Comparison of ENCODE assay signal across 8 cellular contexts in genomic region chr10:1056326-1057105, GRCh38. TPM values are rescaled to one million over a fixed set of nuclear protein-coding genes. Genes with fewer than 3 reads are reported as not detected.
DNase-seq lines count a peak whose midpoint lies in the region; ATAC-seq and TF ChIP-seq lines count a peak whose summit lies in the region.

Gene WDR37, plus strand, starts transcription at chr10:1056385. Its CDS starts 15,771 bp downstream, at chr10:1072156.

- CTCF ChIA-PET in IMR-90 (lab: Yijun Ruan, JAX) = no interaction called here

- no peak within 1 kb of the TSS for H2BK20ac ChIP-seq in IMR-90 (ENCODE audit: low read depth, low read length)

- peak within 1 kb of the TSS; percentile 81 for H4K91ac ChIP-seq in IMR-90 (ENCODE audit: insufficient read depth, low read depth, low read length)

- H3K9me3 ChIP-seq in IMR-90 (ENCODE audit: control insufficient read depth, insufficient read depth, low read length) (no peaks in the 10 kb centered on the region), RWPE2 (ENCODE audit: severe bottlenecking) (no peaks in the 10 kb centered on the region), neural progenitor cell (ENCODE audit: low read depth) (no peaks in the 10 kb centered on the region), stomach smooth muscle (ENCODE audit: control insufficient read depth in 2 of 2, low read length in 2 of 2) (no peaks in the 10 kb centered on the region)

- peak within 1 kb of the TSS; percentile 77 for H3K14ac ChIP-seq in IMR-90 (replicated peaks; ENCODE audit: low read depth, low read length)

- peak within 1 kb of the TSS; percentile 97 for H2BK5ac ChIP-seq in IMR-90 (ENCODE audit: low read depth, low read length, poor library complexity, severe bottlenecking)

- no peak for TF ChIP-seq RAD21 in IMR-90 (IDR thresholded peaks at IDR 0.05; ENCODE audit: low read length)

- peaks cover 35% of the 10 kb centered on the region for H3K4me1 Mint-ChIP-seq in neural progenitor cell

- POLR2A ChIA-PET in IMR-90 (lab: Charles Lee; ENCODE audit: unreplicated experiment) = interaction anchor here (0.6 to 0.7 kb wide), 2 partner anchors 188 to 211 kb away, joined by 3 to 11 read pairs; no protein-coding TSS in a partner anchor

- peak within 1 kb of the TSS; percentile 72 to 80 for H4K8ac ChIP-seq in IMR-90 (ENCODE audit: low read depth in 2 of 2, low read length in 2 of 2)

- H2AK9ac ChIP-seq in IMR-90 (replicated peaks; ENCODE audit: low read depth, low read length, poor library complexity) = peak within 1 kb of the TSS; percentile 99

- H3K4ac ChIP-seq in IMR-90 (ENCODE audit: low read depth, low read length) = peak within 1 kb of the TSS; percentile 89

- peak within 1 kb of the TSS; percentile 76; the same call in 1 of the 2 replicates for H3K18ac ChIP-seq in IMR-90 (ENCODE audit: low read depth, low read length)

- H4K20me1 ChIP-seq in IMR-90 (ENCODE audit: insufficient read depth, low read length) = peaks cover 21% of the 10 kb centered on the region
- peaks cover 45% of the 10 kb centered on the region for H4K20me1 ChIP-seq in neural progenitor cell (ENCODE audit: low read depth)

- in situ Hi-C loops in IMR-90 (cut with MboI; ENCODE audit: low sequenced_read_pairs) = no loop called here

- no TSS peak for BruUV-seq in IMR-90 (replicated peaks; lab: Mats Ljungman, UMichigan)

- H3F3A ChIP-seq in neural progenitor cell (ENCODE audit: low read depth) = peaks cover 21% of the 10 kb centered on the region

- H3K4me2 ChIP-seq in IMR-90 (ENCODE audit: low read depth, low read length) = peak within 1 kb of the TSS; percentile 95
- H3K4me2 ChIP-seq in neural progenitor cell = peak within 1 kb of the TSS; percentile 85

- dilution Hi-C loops in IMR-90 (cut with HindIII; ENCODE audit: low sequenced_read_pairs, unreplicated experiment) = no loop called here

- H3K27ac ChIP-seq in IMR-90 (ENCODE audit: insufficient read depth, low read length) (peak within 1 kb of the TSS; percentile 98), RWPE2 (ENCODE audit: poor library complexity, severe bottlenecking) (peak within 1 kb of the TSS; percentile 89), neural progenitor cell (peak within 1 kb of the TSS; percentile 78), stomach smooth muscle (ENCODE audit: low read length) (peak within 1 kb of the TSS; percentile 85)

- H3K4me1 ChIP-seq in IMR-90 (ENCODE audit: control insufficient read depth, insufficient read depth, low read length) (peaks cover 2% of the 10 kb centered on the region), RWPE2 (ENCODE audit: insufficient read depth, poor library complexity, severe bottlenecking) (peaks cover 44% of the 10 kb centered on the region), neural progenitor cell (peaks cover 19% of the 10 kb centered on the region), stomach smooth muscle (ENCODE audit: control insufficient read depth, insufficient read depth, low read length) (peaks cover 23% of the 10 kb centered on the region)

- H3K4me3 Mint-ChIP-seq in neural progenitor cell = peak within 1 kb of the TSS; percentile 98

- H3K79me1 ChIP-seq in IMR-90 (ENCODE audit: low read depth in 1 of 2, low read length in 2 of 2) = peaks cover 32 to 59% of the 10 kb centered on the region in 2 experiments

- peaks cover 100% of the 10 kb centered on the region for H3K79me2 ChIP-seq in neural progenitor cell (ENCODE audit: low read depth)

- peak within 1 kb of the TSS; percentile 93 for H3K4me3 ChIP-seq in IMR-90 (ENCODE audit: insufficient read depth, low read depth, low read length)
- H3K4me3 ChIP-seq in RWPE2 (ENCODE audit: severe bottlenecking) = peak within 1 kb of the TSS; percentile 96
- peak within 1 kb of the TSS; percentile 89 to 93 for H3K4me3 ChIP-seq in foreskin fibroblast (ENCODE audit: low read depth in 1 of 2, low read length in 2 of 2)
- peak within 1 kb of the TSS; percentile 90 for H3K4me3 ChIP-seq in neural progenitor cell
- peak within 1 kb of the TSS; percentile 95 for H3K4me3 ChIP-seq in stomach smooth muscle (ENCODE audit: low read length in 2 of 2)

- WGBS in IMR-90 (ENCODE audit: extremely low coverage in 2 of 2, insufficient read length in 1 of 2), 2 experiments = 0% methylated on average over 50 of the region's 87 CpGs; no CpG with 5 or more reads in 1 of the 2 experiments

- H3K56ac ChIP-seq in IMR-90 (ENCODE audit: extremely low read depth, insufficient read depth, low read length) = peak within 1 kb of the TSS; percentile 26

- peaks cover 15% of the 10 kb centered on the region for H3K36me3 Mint-ChIP-seq in neural progenitor cell

- TF ChIP-seq CTCF in IMR-90 (conservative IDR thresholded peaks at IDR 0.05; ENCODE audit: low read depth, low read length) (no peak), RWPE2 (IDR thresholded peaks at IDR 0.05; ENCODE audit: poor library complexity, severe bottlenecking) (no peak), foreskin fibroblast (IDR thresholded peaks at IDR 0.05; ENCODE audit: low read depth, low read length) (no peak), neural progenitor cell (IDR thresholded peaks at IDR 0.05) (no peak)

- H2AFZ ChIP-seq in IMR-90 (replicated peaks; ENCODE audit: low read length, poor library complexity) = peak within 1 kb of the TSS; percentile 97
- H2AFZ ChIP-seq in neural progenitor cell (replicated peaks) = peak within 1 kb of the TSS; percentile 98

- peak within 1 kb of the TSS; percentile 20; the same call in 1 of the 2 replicates for H3K23ac ChIP-seq in IMR-90 (ENCODE audit: low read depth, low read length)

- intact Hi-C loops in IMR-90 (cut with micrococcal nuclease) = no loop called here

- H3K9ac ChIP-seq in IMR-90 (ENCODE audit: low read depth, low read length) (peak within 1 kb of the TSS; percentile 94), neural progenitor cell (peak within 1 kb of the TSS; percentile 71), stomach smooth muscle (ENCODE audit: low read length in 2 of 2) (peak within 1 kb of the TSS; percentile 89 to 94)

- peak within 1 kb of the TSS; percentile 71; the same call in 1 of the 2 replicates for H2AK5ac ChIP-seq in IMR-90 (ENCODE audit: low read depth, low read length)

- H2BK15ac ChIP-seq in IMR-90 (ENCODE audit: low read depth, low read length) = no peak within 1 kb of the TSS

- peak; percentile 95 for TF ChIP-seq POLR2A in IMR-90 (IDR thresholded peaks at IDR 0.05; ENCODE audit: low read depth, low read length)

- H3K27me3 ChIP-seq in IMR-90 (ENCODE audit: control insufficient read depth, insufficient read depth, low read length) (no peaks in the 10 kb centered on the region), RWPE2 (ENCODE audit: insufficient read depth, poor library complexity, severe bottlenecking) (no peaks in the 10 kb centered on the region), neural progenitor cell (no peaks in the 10 kb centered on the region), stomach smooth muscle (ENCODE audit: control insufficient read depth in 1 of 2, insufficient read depth in 2 of 2, low read length in 2 of 2) (no peaks in the 10 kb centered on the region)

- ATAC-seq in GM21528 (IDR thresholded peaks at IDR 0.05; ENCODE audit: low FRiP score, unreplicated experiment) (peak; percentile 90), IMR-90 (ENCODE audit: low read depth) (peak; percentile 88), RWPE2 (ENCODE audit: low read depth) (peak; percentile 80)

- H2BK120ac ChIP-seq in IMR-90 (ENCODE audit: low read depth, low read length) = peak within 1 kb of the TSS; percentile 30; the same call in 1 of the 2 replicates

- peak within 1 kb of the TSS; percentile 77 for H4K5ac ChIP-seq in IMR-90 (ENCODE audit: low read depth, low read length)

- peak within 1 kb of the TSS; percentile 94 for H3K27ac Mint-ChIP-seq in neural progenitor cell

- H3K36me3 ChIP-seq in IMR-90 (ENCODE audit: control insufficient read depth, insufficient read depth, low read length) (peaks cover 4% of the 10 kb centered on the region), RWPE2 (ENCODE audit: low read depth) (peaks cover 39% of the 10 kb centered on the region), neural progenitor cell (no peaks in the 10 kb centered on the region), stomach smooth muscle (ENCODE audit: control insufficient read depth in 2 of 2, insufficient read depth in 2 of 2, low read length in 2 of 2) (peaks cover 0 to 11% of the 10 kb centered on the region in 2 donors)

- peak; percentile 84 for DNase-seq in Daoy (ENCODE audit: low read depth)
- peak; percentile 90 for DNase-seq in IMR-90
- DNase-seq in RWPE2 (ENCODE audit: low spot score) = peak; percentile 80
- DNase-seq in activated effector memory CD4-positive, alpha-beta T cell treated with anti-CD3 and anti-CD28 coated beads, Interleukin-2, amount 50 U/mL, for 16 hours = peak; percentile 96
- peak; percentile 86 to 93 for DNase-seq in foreskin fibroblast
- peak; percentile 93 for DNase-seq in neural progenitor cell (ENCODE audit: low spot score)

- H3K9me1 ChIP-seq in IMR-90 (ENCODE audit: insufficient read depth, low read length) = peaks cover 14% of the 10 kb centered on the region

- no peaks in the 10 kb centered on the region for H3K9me3 Mint-ChIP-seq in neural progenitor cell

- peaks cover 6% of the 10 kb centered on the region for H3K27me3 Mint-ChIP-seq in neural progenitor cell (ENCODE audit: insufficient read depth, low read depth)

TF ChIP-seq in IMR-90, 13 proteins besides CTCF, POLR2A, EP300 and RAD21:
- TF ChIP-seq MAZ (IDR thresholded peaks at IDR 0.05; ENCODE audit: borderline replicate concordance, low read depth, low read length) (peak; percentile 91), FOS (IDR thresholded peaks at IDR 0.05; ENCODE audit: low read depth, low read length) (peak; percentile 59), BHLHE40 (IDR thresholded peaks at IDR 0.05; ENCODE audit: low read depth, low read length) (peak; percentile 61; the same call in 1 of the 2 replicates), NFE2L2 (IDR thresholded peaks at IDR 0.05; ENCODE audit: low read depth, low read length) (no peak), CEBPB (IDR thresholded peaks at IDR 0.05; ENCODE audit: low read depth, low read length) (no peak), CHD1 (IDR thresholded peaks at IDR 0.05; ENCODE audit: low read depth, low read length) (peak; percentile 87; the same call in 1 of the 2 replicates), MXI1 (IDR thresholded peaks at IDR 0.05; ENCODE audit: borderline replicate concordance, low read depth, low read length) (peak; percentile 25; the same call in 1 of the 2 replicates)

RNA-seq across cellular contexts. Expression of gene WDR37, which starts in this region (rescaled TPM):
- total RNA-seq in Daoy (2014; rRNA removed; shearing (Covaris generic)) = 6.9 and 7.0 TPM in 2 replicates
- total RNA-seq in IMR-90 (2012; rRNA removed) = 12.7 and 16.4 TPM in 2 replicates
- polyA plus RNA-seq in IMR-90 (2012; rRNA removed) = 14.0 and 14.5 TPM in 2 replicates
- polyA plus RNA-seq in IMR-90 (2012; cell fraction: cytosol; rRNA removed) = 9.0 and 12.3 TPM in 2 replicates
- 26.3 and 32.3 TPM in 2 replicates for polyA plus RNA-seq in IMR-90 (2012; cell fraction: nucleus; rRNA removed; ENCODE audit: low replicate concordance)
- 11.6 and 14.7 TPM in 2 replicates for total RNA-seq in neural progenitor cell (ENCODE audit: low replicate concordance)

Comparison
In these comparisons a context has a peak if more than half of its experiments do, and no peak if none do; other contexts are left out.
1. Peak in every context shown above with its lines: DNase-seq, ATAC-seq, H3K4me3 ChIP-seq and H3K27ac ChIP-seq.